In the genomic region with DNA sequence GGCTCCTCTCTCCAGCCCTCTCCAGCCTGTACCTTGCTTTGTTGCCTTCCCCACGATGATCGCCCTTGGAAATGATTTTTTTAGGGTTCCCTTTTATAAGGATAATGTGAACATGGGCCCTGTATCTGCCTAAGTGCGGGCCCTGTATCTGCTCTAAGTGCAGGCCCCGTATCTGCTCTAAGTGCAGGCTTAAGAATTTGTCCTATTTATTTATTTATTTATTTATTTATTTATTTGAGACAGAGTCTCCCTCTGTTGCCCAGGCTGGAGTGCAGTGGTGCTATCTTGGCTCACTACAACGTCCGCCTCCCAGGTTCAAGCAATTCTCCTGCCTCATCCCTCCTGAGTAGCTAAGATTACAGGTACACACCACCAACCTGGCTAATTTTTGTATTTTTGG, we compare ENCODE assay signal across 31 cellular contexts. TPM values are rescaled to one million over a fixed set of nuclear protein-coding genes. Genes with fewer than 3 reads are reported as not detected.
"Had no signal": no experiment of that assay in that cellular context is flagged by ENCODE, and none has a peak within 500 bp of the region (broad histone marks: within the 10 kb centered on the region; RNA-seq: fewer than 3 reads in every experiment).

No MANE protein-coding gene starts in this region.

- H3K9me3 ChIP-seq: colonic mucosa, gastroesophageal sphincter, heart right ventricle, mucosa of descending colon, neutrophil, right lobe of liver, thoracic aorta, tibial nerve, upper lobe of left lung had no signal

- H3K27ac Mint-ChIP-seq: dendritic cell treated with granulocyte-macrophage colony-stimulating factor and Interleukin-4, amounts not matched to agents 40 ng/mL and 50 ng/mL, for 4 days; endodermal cell; memory B cell; mesothelial cell of epicardium; naive B cell; natural killer cell treated with Interleukin-12 subunit alpha and Interleukin-12 subunit beta and Interleukin-15 and Interleukin-18, amount 100 ng/mL, for 72 hours; progenitor cell of endocrine pancreas; stimulated activated naive B cell treated with anti-CD40 and anti-IgM and Interleukin-4, amounts not matched to agents 10 μg/mL and 1 μg/mL and 100 μg/mL, for 72 hours; stimulated activated naive CD8-positive, alpha-beta T cell treated with anti-CD3 and anti-CD28 coated beads, Interleukin-15, Interleukin-2, amounts not matched to agents 100 ng/mL and 50 ng/mL, for 24 hours had no signal

- H3K27ac ChIP-seq: colonic mucosa, epithelial cell of prostate, foreskin keratinocyte, gastroesophageal sphincter, neutrophil, parathyroid adenoma, right lobe of liver, thoracic aorta, tibial nerve, upper lobe of left lung had no signal

- H3K4me1 ChIP-seq: colonic mucosa, foreskin keratinocyte, parathyroid adenoma, upper lobe of left lung had no signal

- H3K9ac ChIP-seq: parathyroid adenoma had no signal

- DNase-seq: colonic mucosa; effector CD8-positive, alpha-beta T cell; foreskin keratinocyte; heart right ventricle; hippocampal formation; kidney glomerular epithelial cell; left colon; mucosa of descending colon; naive B cell; right lobe of liver; small intestine; stimulated activated CD4-positive, alpha-beta T cell treated with anti-CD3 and anti-CD28 coated beads, Interleukin-15, amount 100 ng/mL, for 24 hours; stimulated activated CD4-positive, alpha-beta T cell treated with anti-CD3 and anti-CD28 coated beads, Interleukin-2, amount 100 ng/mL, for 48 hours; stimulated activated naive B cell treated with anti-CD40 and anti-IgM and Interleukin-4, amounts not matched to agents 10 μg/mL and 1 μg/mL and 100 μg/mL, for 72 hours; upper lobe of left lung had no signal

- H3K27me3 ChIP-seq: colonic mucosa, gastroesophageal sphincter, heart right ventricle, right lobe of liver, tibial nerve, upper lobe of left lung had no signal

- H2AFZ ChIP-seq: parathyroid adenoma had no signal

- H3K4me1 Mint-ChIP-seq: endodermal cell; memory B cell; mesothelial cell of epicardium; naive B cell; stimulated activated naive B cell treated with anti-CD40 and anti-IgM and Interleukin-4, amounts not matched to agents 10 μg/mL and 1 μg/mL and 100 μg/mL, for 72 hours had no signal

- H3K4me3 ChIP-seq: colonic mucosa, gastroesophageal sphincter, heart right ventricle, lung, mucosa of descending colon, right lobe of liver, thoracic aorta, tibial nerve, upper lobe of left lung had no signal

- H3K4me3 Mint-ChIP-seq: dendritic cell treated with granulocyte-macrophage colony-stimulating factor and Interleukin-4, amounts not matched to agents 40 ng/mL and 50 ng/mL, for 4 days; endodermal cell; memory B cell; mesothelial cell of epicardium; naive B cell; natural killer cell treated with Interleukin-12 subunit alpha and Interleukin-12 subunit beta and Interleukin-15 and Interleukin-18, amount 100 ng/mL, for 72 hours; neural crest cell; stimulated activated naive B cell treated with anti-CD40 and anti-IgM and Interleukin-4, amounts not matched to agents 10 μg/mL and 1 μg/mL and 100 μg/mL, for 72 hours; stimulated activated naive CD8-positive, alpha-beta T cell treated with anti-CD3 and anti-CD28 coated beads, Interleukin-15, Interleukin-2, amounts not matched to agents 100 ng/mL and 50 ng/mL, for 24 hours had no signal

- H3K36me3 ChIP-seq: colonic mucosa, gastroesophageal sphincter, heart right ventricle, neutrophil, right lobe of liver, thoracic aorta, tibial nerve, upper lobe of left lung had no signal

- ATAC-seq: esophagus mucosa; foreskin keratinocyte; gastroesophageal sphincter; left colon; mucosa of descending colon; natural killer cell treated with Interleukin-12 subunit alpha and Interleukin-12 subunit beta and Interleukin-15 and Interleukin-18, amount 100 ng/mL, for 72 hours; right lobe of liver; stimulated activated naive B cell treated with anti-CD40 and anti-IgM and Interleukin-4, amounts not matched to agents 10 μg/mL and 1 μg/mL and 100 μg/mL, for 72 hours had no signal

- H3K27me3 Mint-ChIP-seq: progenitor cell of endocrine pancreas had no signal

- H3K36me3 Mint-ChIP-seq: memory B cell; mesothelial cell of epicardium; naive B cell; natural killer cell treated with Interleukin-12 subunit alpha and Interleukin-12 subunit beta and Interleukin-15 and Interleukin-18, amount 100 ng/mL, for 72 hours; stimulated activated naive B cell treated with anti-CD40 and anti-IgM and Interleukin-4, amounts not matched to agents 10 μg/mL and 1 μg/mL and 100 μg/mL, for 72 hours had no signal

RNA-seq across cellular contexts. Expression of gene GALNT16, which starts 22.5 kb away (rescaled TPM):
- total RNA-seq: foreskin keratinocyte had no signal
- polyA plus RNA-seq: foreskin keratinocyte had no signal
